9 cellular contexts compared by ENCODE assay signal in the genomic region with DNA sequence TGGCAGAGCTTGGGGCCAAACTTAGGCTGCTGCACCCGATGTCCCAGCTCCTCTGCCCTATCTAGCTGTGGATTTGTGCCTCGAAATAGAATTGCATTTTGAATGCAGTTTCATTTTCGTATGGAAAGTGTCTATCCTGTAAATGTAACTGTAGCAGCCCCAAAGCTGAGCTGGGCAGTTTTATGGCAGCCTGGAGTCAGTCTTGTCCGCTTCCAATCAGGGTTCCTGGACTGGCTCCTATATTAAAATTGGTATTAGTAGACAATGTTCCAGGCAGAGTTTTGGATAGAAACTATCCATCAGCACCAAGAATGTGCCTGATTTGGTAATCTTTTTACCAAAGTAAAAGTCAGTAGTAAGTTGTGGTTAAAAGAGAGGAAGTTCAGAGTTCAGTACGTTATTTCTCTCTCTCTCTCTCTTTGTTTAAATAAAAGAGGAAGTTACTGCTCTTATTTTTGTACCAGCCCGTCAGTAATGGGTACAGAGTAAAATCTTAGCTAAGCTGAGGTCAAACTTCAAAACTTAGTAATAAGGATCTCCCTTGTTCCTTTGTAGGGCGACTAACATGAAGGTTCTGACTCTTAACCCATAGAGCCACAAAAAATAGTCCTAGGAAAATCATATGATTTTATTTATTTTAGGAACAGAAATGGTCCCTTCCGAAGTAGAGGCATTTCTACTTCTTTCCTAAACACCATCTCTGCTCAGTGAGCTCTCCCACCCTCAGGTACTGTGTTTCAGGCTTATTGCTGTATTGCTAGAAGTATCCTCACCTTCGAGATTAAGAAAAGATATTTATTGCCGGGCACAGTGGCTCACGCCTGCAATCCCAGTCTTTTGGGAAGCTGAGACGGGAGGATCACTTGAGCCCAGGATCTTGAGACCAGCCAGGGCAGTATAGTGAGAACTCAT. TPM values are rescaled to one million over a fixed set of nuclear protein-coding genes. Genes with fewer than 3 reads are reported as not detected.
DNase-seq lines count a peak whose midpoint lies in the region; ATAC-seq and TF ChIP-seq lines count a peak whose summit lies in the region.
"Had no signal": no experiment of that assay in that cellular context is flagged by ENCODE, and none has a peak within 500 bp of the region (broad histone marks: within the 10 kb centered on the region; RNA-seq: fewer than 3 reads in every experiment).

No MANE protein-coding gene starts in this region.

- DNase-seq in activated naive CD4-positive, alpha-beta T cell treated with anti-CD3 and anti-CD28 coated beads, Interleukin-2, amount 10 ng/mL, durations not matched to agents 7 days and 5 days: peak; percentile 53
- no peak for DNase-seq in activated naive CD4-positive, alpha-beta T cell treated with Interleukin-2 at 50 U/mL for 16 hours
- DNase-seq in naive thymus-derived CD4-positive, alpha-beta T cell: peak in 7 of 9 donors; percentile 24 to 70 (median 67)
- DNase-seq in neural progenitor cell (ENCODE audit: low spot score) (no peak), NCI-H2029 (lab: John Stamatoyannopoulos, UW) (no peak), hippocampal formation (lab: John Stamatoyannopoulos, UW) (no peak)

- no peaks in the 10 kb centered on the region for H3K9me3 Mint-ChIP-seq in activated naive CD4-positive, alpha-beta T cell treated with anti-CD3 and anti-CD28 coated beads, Interleukin-2, amount 10 ng/mL, durations not matched to agents 7 days and 5 days
- no peaks in the 10 kb centered on the region for H3K9me3 Mint-ChIP-seq in naive thymus-derived CD4-positive, alpha-beta T cell
- H3K9me3 Mint-ChIP-seq in neural progenitor cell: no peaks in the 10 kb centered on the region

- H3K27ac Mint-ChIP-seq in activated naive CD4-positive, alpha-beta T cell treated with anti-CD3 and anti-CD28 coated beads, Interleukin-2, amount 10 ng/mL, durations not matched to agents 7 days and 5 days: peak overlapping the region; percentile 97
- H3K27ac Mint-ChIP-seq in naive thymus-derived CD4-positive, alpha-beta T cell: peak overlapping the region; percentile 87 to 95 (median 93)
- H3K27ac Mint-ChIP-seq in neural progenitor cell: no peak overlapping the region

- H3K27me3 Mint-ChIP-seq in activated naive CD4-positive, alpha-beta T cell treated with anti-CD3 and anti-CD28 coated beads, Interleukin-2, amount 10 ng/mL, durations not matched to agents 7 days and 5 days: no peaks in the 10 kb centered on the region
- no peaks in the 10 kb centered on the region for H3K27me3 Mint-ChIP-seq in naive thymus-derived CD4-positive, alpha-beta T cell
- H3K27me3 Mint-ChIP-seq in neural progenitor cell (ENCODE audit: insufficient read depth, low read depth): no peaks in the 10 kb centered on the region

- intact Hi-C loops in naive thymus-derived CD4-positive, alpha-beta T cell (cut with micrococcal nuclease): loop anchor here (1.0 to 5.0 kb wide), 10 partner anchors 11 to 147 kb away; no protein-coding TSS in a partner anchor

- peak overlapping the region; percentile 85 for H3K4me3 Mint-ChIP-seq in activated naive CD4-positive, alpha-beta T cell treated with anti-CD3 and anti-CD28 coated beads, Interleukin-2, amount 10 ng/mL, durations not matched to agents 7 days and 5 days
- peak overlapping the region; percentile 84 to 92 (median 89) for H3K4me3 Mint-ChIP-seq in naive thymus-derived CD4-positive, alpha-beta T cell
- no peak overlapping the region for H3K4me3 Mint-ChIP-seq in neural progenitor cell

- H3K4me3 ChIP-seq in SU-DHL-6 (ENCODE audit: insufficient read depth, low read length, poor library complexity, severe bottlenecking) (peak overlapping the region; percentile 49), neural progenitor cell (no peak overlapping the region)
- H3K4me3 ChIP-seq in naive thymus-derived CD4-positive, alpha-beta T cell (ENCODE audit: low read length): peak overlapping the region; percentile 59

- peaks cover 43 to 69% of the 10 kb centered on the region in 2 donors for H3K4me1 ChIP-seq in naive thymus-derived CD4-positive, alpha-beta T cell (ENCODE audit: control insufficient read depth in 2 of 2, insufficient read depth in 2 of 2, low read length in 2 of 2)
- peaks cover 4% of the 10 kb centered on the region for H3K4me1 ChIP-seq in neural progenitor cell

- ATAC-seq in HG03060 (IDR thresholded peaks at IDR 0.05; ENCODE audit: low read depth, unreplicated experiment): peak; percentile 77
- peak; percentile 92 for ATAC-seq in naive thymus-derived CD4-positive, alpha-beta T cell

- POLR2A ChIA-PET in naive thymus-derived CD4-positive, alpha-beta T cell (lab: Charles Lee): interaction anchor here (0.6 to 1.9 kb wide), 9 partner anchors 11 to 89 kb away, joined by 3 to 7 read pairs (median 4); no protein-coding TSS in a partner anchor

- H3K9ac ChIP-seq in SU-DHL-6 (ENCODE audit: low read length): peak overlapping the region; percentile 44
- no peak overlapping the region for H3K9ac ChIP-seq in neural progenitor cell

- no peaks in the 10 kb centered on the region for H3K27me3 ChIP-seq in SU-DHL-6 (ENCODE audit: low read length)
- no peaks in the 10 kb centered on the region for H3K27me3 ChIP-seq in naive thymus-derived CD4-positive, alpha-beta T cell (ENCODE audit: control insufficient read depth in 2 of 2, insufficient read depth in 2 of 2, low read length in 2 of 2)
- H3K27me3 ChIP-seq in neural progenitor cell: peaks cover 84% of the 10 kb centered on the region

- CTCF ChIA-PET in activated naive CD4-positive, alpha-beta T cell treated with anti-CD3 and anti-CD28 coated beads, Interleukin-2, amount 10 ng/mL, durations not matched to agents 7 days and 5 days (lab: Charles Lee): interaction anchor here (0.9 to 1.8 kb wide), 2 partner anchors 61 to 147 kb away, joined by 3 to 7 read pairs; no protein-coding TSS in a partner anchor
- CTCF ChIA-PET in naive thymus-derived CD4-positive, alpha-beta T cell (lab: Charles Lee): interaction anchor here (0.6 to 1.2 kb wide), 5 partner anchors 11 to 968 kb away, joined by 3 to 6 read pairs (median 4); no protein-coding TSS in a partner anchor

- no peaks in the 10 kb centered on the region for H3K9me3 ChIP-seq in SU-DHL-6 (ENCODE audit: insufficient read depth, low read length)
- no peaks in the 10 kb centered on the region for H3K9me3 ChIP-seq in naive thymus-derived CD4-positive, alpha-beta T cell (ENCODE audit: control insufficient read depth in 2 of 3, low read length in 3 of 3)
- no peaks in the 10 kb centered on the region for H3K9me3 ChIP-seq in neural progenitor cell (ENCODE audit: low read depth)

- H3K4me2 ChIP-seq in SU-DHL-6 (ENCODE audit: low read depth, low read length, poor library complexity, severe bottlenecking) (peak overlapping the region; percentile 95), neural progenitor cell (no peak overlapping the region)

- no peaks in the 10 kb centered on the region for H3K9me2 ChIP-seq in SU-DHL-6 (replicated peaks; ENCODE audit: insufficient read depth, low read length)

- peak overlapping the region; percentile 89 for H3K27ac ChIP-seq in SU-DHL-6 (ENCODE audit: low read depth, low read length)
- peak overlapping the region; percentile 61 for H3K27ac ChIP-seq in naive thymus-derived CD4-positive, alpha-beta T cell (ENCODE audit: low read depth, low read length)
- H3K27ac ChIP-seq in neural progenitor cell: no peak overlapping the region

- H3K36me3 ChIP-seq in SU-DHL-6 (ENCODE audit: low read length): no peaks in the 10 kb centered on the region
- H3K36me3 ChIP-seq in naive thymus-derived CD4-positive, alpha-beta T cell (ENCODE audit: control insufficient read depth in 2 of 3, insufficient read depth in 3 of 3, low read length in 3 of 3): no peaks in the 10 kb centered on the region
- no peaks in the 10 kb centered on the region for H3K36me3 ChIP-seq in neural progenitor cell

- peaks cover 15% of the 10 kb centered on the region for H3K36me3 Mint-ChIP-seq in activated naive CD4-positive, alpha-beta T cell treated with anti-CD3 and anti-CD28 coated beads, Interleukin-2, amount 10 ng/mL, durations not matched to agents 7 days and 5 days
- H3K36me3 Mint-ChIP-seq in naive thymus-derived CD4-positive, alpha-beta T cell: peaks cover 0 to 17% (median 0%) of the 10 kb centered on the region in 5 donors
- H3K36me3 Mint-ChIP-seq in neural progenitor cell: no peaks in the 10 kb centered on the region

- H3K79me2 ChIP-seq in SU-DHL-6 (ENCODE audit: insufficient read depth, low read length) (no peaks in the 10 kb centered on the region), neural progenitor cell (ENCODE audit: low read depth) (no peaks in the 10 kb centered on the region)

- H3F3A ChIP-seq in SU-DHL-6 (ENCODE audit: insufficient read depth): no peaks in the 10 kb centered on the region
- no peaks in the 10 kb centered on the region for H3F3A ChIP-seq in neural progenitor cell (ENCODE audit: low read depth)

- TF ChIP-seq CTCF in SU-DHL-6 (IDR thresholded peaks at IDR 0.05; ENCODE audit: insufficient read depth, low read length, poor library complexity, severe bottlenecking) (no peak), neural progenitor cell (IDR thresholded peaks at IDR 0.05) (no peak)

- H2AFZ ChIP-seq in SU-DHL-6 (ENCODE audit: low read depth, low read length, severe bottlenecking) (peak overlapping the region; percentile 59), neural progenitor cell (replicated peaks) (no peak overlapping the region)

- peaks cover 82% of the 10 kb centered on the region for H3K4me1 Mint-ChIP-seq in activated naive CD4-positive, alpha-beta T cell treated with anti-CD3 and anti-CD28 coated beads, Interleukin-2, amount 10 ng/mL, durations not matched to agents 7 days and 5 days
- H3K4me1 Mint-ChIP-seq in naive thymus-derived CD4-positive, alpha-beta T cell: peaks cover 63 to 96% (median 87%) of the 10 kb centered on the region in 7 donors
- H3K4me1 Mint-ChIP-seq in neural progenitor cell: no peaks in the 10 kb centered on the region

- no peaks in the 10 kb centered on the region for H4K20me1 ChIP-seq in SU-DHL-6 (ENCODE audit: low read depth, low read length)
- no peaks in the 10 kb centered on the region for H4K20me1 ChIP-seq in neural progenitor cell (ENCODE audit: low read depth)

RNA-seq across cellular contexts. Expression of gene PRKCB, which starts 28.0 kb away (rescaled TPM):
- 100 to 1,000 TPM in 1 of 5 experiments, 10 to 100 TPM in 4; 72.5 to 180 (median 73.1) TPM for total RNA-seq in naive thymus-derived CD4-positive, alpha-beta T cell
- polyA plus RNA-seq in naive thymus-derived CD4-positive, alpha-beta T cell: 10 to 100 TPM; 32.4 to 56.2 TPM
- 5.0 and 9.5 TPM in 2 replicates for total RNA-seq in neural progenitor cell (ENCODE audit: low replicate concordance)
- total RNA-seq: lung microvascular endothelial cell had no signal

Comparison
In these comparisons a context has a peak if more than half of its experiments do, and no peak if none do; other contexts are left out.
1. DNase-seq: peak in activated naive CD4-positive, alpha-beta T cell treated with anti-CD3 and anti-CD28 coated beads, Interleukin-2, amount 10 ng/mL, durations not matched to agents 7 days and 5 days (single experiment) and naive thymus-derived CD4-positive, alpha-beta T cell (7 of 9); none in activated naive CD4-positive, alpha-beta T cell treated with Interleukin-2 at 50 U/mL for 16 hours (single experiment), neural progenitor cell (single experiment), NCI-H2029 (single experiment) and hippocampal formation (0 of 2).